In genomic region chr11:128902515-128903066, GRCh38 we compare ENCODE assay signal across 16 cellular contexts. TPM values are rescaled to one million over a fixed set of nuclear protein-coding genes. Genes with fewer than 3 reads are reported as not detected.
DNase-seq lines count a peak whose midpoint lies in the region; FAIRE-seq and TF ChIP-seq lines count a peak whose summit lies in the region.
"Had no signal": no experiment of that assay in that cellular context is flagged by ENCODE, and none has a peak within 500 bp of the region (broad histone marks: within the 10 kb centered on the region; RNA-seq: fewer than 3 reads in every experiment).

No MANE protein-coding gene starts in this region.

- H3K9me3 Mint-ChIP-seq in activated CD4-positive, alpha-beta T cell treated with anti-CD3 and anti-CD28 coated beads, Interleukin-2, amount 10 ng/mL, durations not matched to agents 7 days and 5 days: no peaks in the 10 kb centered on the region

- H3K23me2 ChIP-seq in H1 (ENCODE audit: low read depth, low read length): peaks cover 6% of the 10 kb centered on the region; the same call in 1 of the 2 replicates

- H3K9me3 ChIP-seq in H1 (ENCODE audit: insufficient read depth in 2 of 2, low read depth in 1 of 2, low read length in 1 of 2): no peaks in the 10 kb centered on the region; a peak in 2 of 4 replicates
- H3K9me3 ChIP-seq: Caco-2 had no signal

- H3K79me2 ChIP-seq in H1 (ENCODE audit: control insufficient read depth in 1 of 2, insufficient read depth in 2 of 2, low read length in 2 of 2) (no peaks in the 10 kb centered on the region), mesendoderm (ENCODE audit: control insufficient read depth, insufficient read depth, low read length) (no peaks in the 10 kb centered on the region)

- no peak overlapping the region for H2BK20ac ChIP-seq in H1 (ENCODE audit: low read length)

- H4K5ac ChIP-seq in H1 (ENCODE audit: insufficient read length, low read depth, low read length) (no peak overlapping the region), mesendoderm (ENCODE audit: low read length) (no peak overlapping the region)

- no peak overlapping the region for H3K4me3 Mint-ChIP-seq in activated CD4-positive, alpha-beta T cell treated with anti-CD3 and anti-CD28 coated beads, Interleukin-2, amount 10 ng/mL, durations not matched to agents 7 days and 5 days

- H3K79me1 ChIP-seq in H1 (ENCODE audit: low read depth, low read length): no peaks in the 10 kb centered on the region
- H3K79me1 ChIP-seq in mesendoderm (ENCODE audit: low read length): no peaks in the 10 kb centered on the region

- no peak overlapping the region for H2BK5ac ChIP-seq in H1 (ENCODE audit: low read depth, low read length)
- H2BK5ac ChIP-seq in mesendoderm (ENCODE audit: low read length): no peak overlapping the region

- FAIRE-seq in H1 (lab: Jason Lieb, UNC): no peak
- FAIRE-seq: A204.1 had no signal

- no peak overlapping the region for H3K27ac Mint-ChIP-seq in activated CD4-positive, alpha-beta T cell treated with anti-CD3 and anti-CD28 coated beads, Interleukin-2, amount 10 ng/mL, durations not matched to agents 7 days and 5 days

- DNase-seq in AG08395 (ENCODE audit: low spot score): peak; percentile 65
- DNase-seq in M059J (ENCODE audit: low read depth): peak; percentile 30
- DNase-seq in H1 (ENCODE audit: low read depth in 1 of 2, low spot score in 2 of 2): peak in 1 of 2 experiments; percentile 56
- DNase-seq in mesendoderm: peak; percentile 36
- DNase-seq in dorsolateral prefrontal cortex: no peak
- no peak for DNase-seq in activated CD4-positive, alpha-beta T cell treated with anti-CD3 and anti-CD28 coated beads, Interleukin-2, amount 10 ng/mL, durations not matched to agents 7 days and 5 days
- DNase-seq in ecto neural progenitor cell (ENCODE audit: low spot score): no peak
- no peak for DNase-seq in activated CD4-positive, alpha-beta T cell treated with anti-CD3 and anti-CD28 coated beads, Interleukin-2, amount 50 U/mL, for 48 hours
- DNase-seq: activated CD8-positive, alpha-beta memory T cell treated with anti-CD3 and anti-CD28 coated beads for 24 hours; activated effector memory CD4-positive, alpha-beta T cell treated with anti-CD3 and anti-CD28 coated beads, Interleukin-2, amount 50 U/mL, for 16 hours; Caco-2; left ventricle myocardium superior; NK-92 treated with Interleukin-12 subunit alpha and Interleukin-12 subunit beta, amount 100 ng/mL, for 24 hours had no signal

- POLR2A ChIA-PET in H1 (lab: Charles Lee; ENCODE audit: partially characterized antibody): interaction anchor here (0.8 to 2.7 kb wide), 4 partner anchors 10 to 47 kb away, joined by 3 to 19 read pairs (median 10); partner anchors contain the start of gene KCNJ5
- POLR2A ChIA-PET in activated CD4-positive, alpha-beta T cell treated with anti-CD3 and anti-CD28 coated beads, Interleukin-2, amount 10 ng/mL, durations not matched to agents 7 days and 5 days (lab: Charles Lee): no interaction called here

- peak overlapping the region in 3 of 4 experiments; percentile 23 to 68 (median 37); a peak in 5 of 8 replicates for H3K4me3 ChIP-seq in H1 (ENCODE audit: extremely low read depth in 1 of 4, insufficient read depth in 2 of 4, low read depth in 3 of 4, low read length in 4 of 4)
- no peak overlapping the region for H3K4me3 ChIP-seq in mesendoderm (ENCODE audit: low read length)
- no peak overlapping the region for H3K4me3 ChIP-seq in dorsolateral prefrontal cortex
- H3K4me3 ChIP-seq: skin epidermis had no signal

- CTCF ChIA-PET in H1 (lab: Charles Lee; ENCODE audit: partially characterized antibody): interaction anchor here (0.8 to 14.9 kb wide), 11 partner anchors 13 to 53 kb away, joined by 3 to 332 read pairs (median 5); partner anchors contain the start of genes KCNJ5 and TP53AIP1
- CTCF ChIA-PET in activated CD4-positive, alpha-beta T cell treated with anti-CD3 and anti-CD28 coated beads, Interleukin-2, amount 10 ng/mL, durations not matched to agents 7 days and 5 days (lab: Charles Lee): interaction anchor here (1.0 kb wide), 1 partner anchor 10 kb away, joined by 3 read pairs; no protein-coding TSS in a partner anchor

- intact Hi-C loops in dorsolateral prefrontal cortex (cut with DNase I): loop anchor here in 1 of 2 donors (5.0 kb wide), 1 partner anchor 40 kb away; the partner anchor contains the start of gene TP53AIP1

- H2BK12ac ChIP-seq in H1 (ENCODE audit: low read depth, low read length): peak overlapping the region; percentile 71; the same call in 1 of the 2 replicates

- no peak overlapping the region for H3K14ac ChIP-seq in H1 (ENCODE audit: insufficient read length)

- H3K27ac ChIP-seq in H1 (ENCODE audit: low read depth, low read length) (no peak overlapping the region), mesendoderm (ENCODE audit: low read depth, low read length) (no peak overlapping the region), dorsolateral prefrontal cortex (peak overlapping the region in 5 of 59 donors; percentile 7 to 56 (median 26))

- no peak overlapping the region for H4K8ac ChIP-seq in H1 (ENCODE audit: extremely low read depth, insufficient read depth, low read length)
- H4K8ac ChIP-seq in mesendoderm (ENCODE audit: low read depth, low read length): no peak overlapping the region

- TF ChIP-seq RAD21 in H1 (IDR thresholded peaks at IDR 0.05 in 1 of 2, conservative IDR thresholded peaks at IDR 0.05 in 1 of 2; ENCODE audit: low read depth in 2 of 2, low read length in 2 of 2): no peak

- TF ChIP-seq CTCF in H1 (IDR thresholded peaks at IDR 0.05; ENCODE audit: control extremely low read depth in 1 of 3, insufficient read depth in 1 of 3, low read depth in 1 of 3, low read length in 3 of 3) (no peak), dorsolateral prefrontal cortex (IDR thresholded peaks at IDR 0.05 in 54 of 56, conservative IDR thresholded peaks at IDR 0.05 in 2 of 56; ENCODE audit: low read depth in 1 of 56, partially characterized antibody in 56 of 56) (no peak)

- H2AK5ac ChIP-seq in H1 (ENCODE audit: low read depth, low read length): no peak overlapping the region
- no peak overlapping the region for H2AK5ac ChIP-seq in mesendoderm (ENCODE audit: low read length)

- H3K36me3 ChIP-seq in H1 (ENCODE audit: control insufficient read depth in 2 of 4, insufficient read depth in 4 of 4, low read length in 3 of 4) (no peaks in the 10 kb centered on the region), mesendoderm (ENCODE audit: control insufficient read depth, insufficient read depth, low read length) (no peaks in the 10 kb centered on the region)

- no peak overlapping the region for H4K91ac ChIP-seq in H1 (replicated peaks; ENCODE audit: insufficient read length, low read length)

- TF ChIP-seq EP300 in H1 (IDR thresholded peaks at IDR 0.05; ENCODE audit: borderline replicate concordance in 1 of 2, low read depth in 2 of 2, low read length in 2 of 2): no peak

- no peaks in the 10 kb centered on the region for H3K36me3 Mint-ChIP-seq in activated CD4-positive, alpha-beta T cell treated with anti-CD3 and anti-CD28 coated beads, Interleukin-2, amount 10 ng/mL, durations not matched to agents 7 days and 5 days (ENCODE audit: low read depth)

- H3K4me2 ChIP-seq in H1 (ENCODE audit: insufficient read depth in 1 of 2, low read depth in 2 of 2, low read length in 2 of 2) (peak overlapping the region; percentile 84 to 85), mesendoderm (ENCODE audit: low read length) (peak overlapping the region; percentile 19)

- H3K4me1 Mint-ChIP-seq in activated CD4-positive, alpha-beta T cell treated with anti-CD3 and anti-CD28 coated beads, Interleukin-2, amount 10 ng/mL, durations not matched to agents 7 days and 5 days: peaks cover 12% of the 10 kb centered on the region

- peaks cover 58% of the 10 kb centered on the region for H3K27me3 Mint-ChIP-seq in activated CD4-positive, alpha-beta T cell treated with anti-CD3 and anti-CD28 coated beads, Interleukin-2, amount 10 ng/mL, durations not matched to agents 7 days and 5 days

- H3K56ac ChIP-seq in H1 (replicated peaks; ENCODE audit: insufficient read length, low read depth, low read length): no peak overlapping the region
- peak overlapping the region; percentile 22 for H3K56ac ChIP-seq in mesendoderm (ENCODE audit: low read length)

- no peak for TF ChIP-seq POLR2A in H1 (IDR thresholded peaks at IDR 0.05; ENCODE audit: control extremely low read depth in 1 of 2, low read depth in 2 of 2, low read length in 2 of 2)

- no peak overlapping the region for H3K4ac ChIP-seq in H1 (replicated peaks; ENCODE audit: insufficient read length, low read depth, low read length)
- H3K4ac ChIP-seq in mesendoderm (ENCODE audit: low read depth, low read length): no peak overlapping the region

- H3K9ac ChIP-seq in H1 (replicated peaks in 1 of 4; ENCODE audit: extremely low read depth in 1 of 4, low read depth in 3 of 4, low read length in 3 of 4) (no peak overlapping the region), mesendoderm (ENCODE audit: low read length) (peak overlapping the region; percentile 7)

- H4K20me1 ChIP-seq in H1 (replicated peaks in 1 of 2; ENCODE audit: control insufficient read depth in 1 of 2, insufficient read depth in 2 of 2, low read length in 2 of 2): peaks cover 3 to 16% of the 10 kb centered on the region in 2 experiments

- H2AFZ ChIP-seq in H1 (ENCODE audit: low read length): no peak overlapping the region

- H2BK15ac ChIP-seq in H1 (ENCODE audit: low read length): no peak overlapping the region
- H2BK15ac ChIP-seq in mesendoderm (replicated peaks; ENCODE audit: low read depth): no peak overlapping the region

- peaks cover 11 to 30% (median 23%) of the 10 kb centered on the region in 4 experiments for H3K4me1 ChIP-seq in H1 (replicated peaks in 1 of 4; ENCODE audit: control insufficient read depth in 3 of 4, insufficient read depth in 4 of 4, low read length in 3 of 4)
- peaks cover 14% of the 10 kb centered on the region for H3K4me1 ChIP-seq in mesendoderm (ENCODE audit: control insufficient read depth, low read depth, low read length)

- 11% methylated on average over 10 of the region's 10 CpGs; no CpG with 5 or more reads in 1 of the 2 experiments for WGBS in H1 (ENCODE audit: extremely low coverage in 1 of 2, insufficient coverage in 1 of 2, insufficient read length in 1 of 2, insufficient replicate concordance in 2 of 2, low coverage in 1 of 2, low lambda C conversion rate in 2 of 2, missing lambda C conversion rate in 1 of 2), 2 experiments
- no CpG with 5 or more reads among the region's 10 CpGs for WGBS in mesendoderm (ENCODE audit: extremely low coverage, insufficient coverage, low lambda C conversion rate)

- H3K23ac ChIP-seq in H1 (ENCODE audit: insufficient read length) (no peak overlapping the region), mesendoderm (ENCODE audit: low read length) (no peak overlapping the region)

- H3K18ac ChIP-seq in H1 (ENCODE audit: extremely low read depth, low read length): no peak overlapping the region
- H3K18ac ChIP-seq in mesendoderm (ENCODE audit: low read length): no peak overlapping the region

- H3K27me3 ChIP-seq in H1 (replicated peaks in 1 of 4; ENCODE audit: control insufficient read depth in 3 of 4, extremely low read depth in 1 of 4, insufficient read depth in 3 of 4, low read length in 3 of 4): peaks cover 55 to 86% (median 82%) of the 10 kb centered on the region in 4 experiments
- H3K27me3 ChIP-seq in mesendoderm (ENCODE audit: insufficient read depth, low read length, poor library complexity): peaks cover 38% of the 10 kb centered on the region
- H3K27me3 ChIP-seq in dorsolateral prefrontal cortex: peaks cover 0 to 23% (median 0%) of the 10 kb centered on the region in 45 donors

- no peak overlapping the region for H2BK120ac ChIP-seq in H1 (replicated peaks; ENCODE audit: low read depth, low read length)
- no peak overlapping the region for H2BK120ac ChIP-seq in mesendoderm (ENCODE audit: low read depth, low read length)

RNA-seq across cellular contexts. Expression of gene KCNJ5, which starts 11.4 kb away (rescaled TPM):
- not detected in 2 replicates for total RNA-seq in M059J (2014; rRNA removed; shearing (Covaris generic))
- total RNA-seq in H1 (2021; fragmentation: NEBNext Ultra II Directional; extraction: Animal tissue kit (Norgen Biotek cat#: 25700)): not detected in 2 replicates
- 0.03 and 0.05 TPM in 2 replicates for polyA plus RNA-seq in H1 (2011; rRNA removed)
- polyA plus RNA-seq in H1 (2011; cell fraction: cytosol; rRNA removed): 0.03 TPM
- polyA plus RNA-seq in H1 (2011; cell fraction: nucleus; rRNA removed): 0.10 TPM
- 0.03 to 0.09 TPM in 2 of 4 replicates, not detected in the others for polyA plus RNA-seq in H1 (2012, experiment 1 of 2)
- not detected for polyA plus RNA-seq in H1 (2012, experiment 2 of 2)
- polyA plus RNA-seq in H1 (2013, experiment 1 of 2): not detected
- polyA plus RNA-seq in H1 (2013, experiment 2 of 2): not detected
- 0.13 TPM in 1 of 2 replicates, not detected in the other for polyA minus RNA-seq in H1 (2011; rRNA and poly(A)+ RNA removed)
- 0.22 TPM for polyA minus RNA-seq in H1 (2011; cell fraction: cytosol; rRNA and poly(A)+ RNA removed)
- not detected for polyA minus RNA-seq in H1 (2011; cell fraction: nucleus; rRNA and poly(A)+ RNA removed)
- 0.11 TPM for polyA plus RNA-seq in mesendoderm (2013, experiment 1 of 2)
- 0.13 TPM for polyA plus RNA-seq in mesendoderm (2013, experiment 2 of 2)
- total RNA-seq in dorsolateral prefrontal cortex: 1 to 10 TPM in 92 of 120 experiments, under 1 TPM in 28; 0.29 to 4.9 (median 1.4) TPM
- total RNA-seq in activated CD4-positive, alpha-beta T cell treated with anti-CD3 and anti-CD28 coated beads, Interleukin-2, amount 10 ng/mL, durations not matched to agents 7 days and 5 days: not detected
- total RNA-seq: Caco-2 had no signal

RNA-seq across cellular contexts. Expression of gene KCNJ1, which starts 35.5 kb away (rescaled TPM):
- not detected in 2 replicates for total RNA-seq in M059J (2014; rRNA removed; shearing (Covaris generic))
- 0.15 and 0.17 TPM in 2 replicates for total RNA-seq in H1 (2021; fragmentation: NEBNext Ultra II Directional; extraction: Animal tissue kit (Norgen Biotek cat#: 25700))
- polyA plus RNA-seq in H1 (2011; rRNA removed): 0.19 and 0.23 TPM in 2 replicates
- 0.14 TPM for polyA plus RNA-seq in H1 (2011; cell fraction: cytosol; rRNA removed)
- 0.14 TPM for polyA plus RNA-seq in H1 (2011; cell fraction: nucleus; rRNA removed)
- 0.17 to 0.64 TPM (median 0.23 TPM) in 4 replicates for polyA plus RNA-seq in H1 (2012, experiment 1 of 2)
- not detected for polyA plus RNA-seq in H1 (2012, experiment 2 of 2)
- 0.12 TPM for polyA plus RNA-seq in H1 (2013, experiment 1 of 2)
- polyA plus RNA-seq in H1 (2013, experiment 2 of 2): 0.11 TPM
- 0.06 and 0.22 TPM in 2 replicates for polyA minus RNA-seq in H1 (2011; rRNA and poly(A)+ RNA removed)
- not detected for polyA minus RNA-seq in H1 (2011; cell fraction: cytosol; rRNA and poly(A)+ RNA removed)
- 0.10 TPM for polyA minus RNA-seq in H1 (2011; cell fraction: nucleus; rRNA and poly(A)+ RNA removed)
- 0.01 TPM for polyA plus RNA-seq in mesendoderm (2013, experiment 1 of 2)
- 0.03 TPM for polyA plus RNA-seq in mesendoderm (2013, experiment 2 of 2)
- total RNA-seq in dorsolateral prefrontal cortex: 1 to 10 TPM in 14 of 120 experiments, under 1 TPM in 84, not detected in 22; 0.11 to 2.7 (median 0.51) TPM
- total RNA-seq in activated CD4-positive, alpha-beta T cell treated with anti-CD3 and anti-CD28 coated beads, Interleukin-2, amount 10 ng/mL, durations not matched to agents 7 days and 5 days: not detected
- total RNA-seq: Caco-2, SK-MEL-5 had no signal

RNA-seq across cellular contexts. Expression of gene TP53AIP1, which starts 40.1 kb away (rescaled TPM):
- total RNA-seq in M059J (2014; rRNA removed; shearing (Covaris generic)): not detected in 2 replicates
- not detected in 2 replicates for total RNA-seq in H1 (2021; fragmentation: NEBNext Ultra II Directional; extraction: Animal tissue kit (Norgen Biotek cat#: 25700))
- polyA plus RNA-seq in H1 (2011; rRNA removed): 0.03 TPM in 1 of 2 replicates, not detected in the other
- 0.04 TPM for polyA plus RNA-seq in H1 (2011; cell fraction: cytosol; rRNA removed)
- 0.19 TPM for polyA plus RNA-seq in H1 (2011; cell fraction: nucleus; rRNA removed)
- 0.18 to 0.25 TPM in 2 of 4 replicates, not detected in the others for polyA plus RNA-seq in H1 (2012, experiment 1 of 2)
- not detected for polyA plus RNA-seq in H1 (2012, experiment 2 of 2)
- 0.04 TPM for polyA plus RNA-seq in H1 (2013, experiment 1 of 2)
- polyA plus RNA-seq in H1 (2013, experiment 2 of 2): 0.02 TPM
- not detected in 2 replicates for polyA minus RNA-seq in H1 (2011; rRNA and poly(A)+ RNA removed)
- not detected for polyA minus RNA-seq in H1 (2011; cell fraction: cytosol; rRNA and poly(A)+ RNA removed)
- polyA minus RNA-seq in H1 (2011; cell fraction: nucleus; rRNA and poly(A)+ RNA removed): 0.70 TPM
- not detected for polyA plus RNA-seq in mesendoderm (2013, experiment 1 of 2)
- 0.03 TPM for polyA plus RNA-seq in mesendoderm (2013, experiment 2 of 2)
- 1 to 10 TPM in 72 of 120 experiments, under 1 TPM in 47, not detected in 1; 0.22 to 3.7 (median 1.1) TPM for total RNA-seq in dorsolateral prefrontal cortex
- total RNA-seq in activated CD4-positive, alpha-beta T cell treated with anti-CD3 and anti-CD28 coated beads, Interleukin-2, amount 10 ng/mL, durations not matched to agents 7 days and 5 days: not detected
- total RNA-seq: left ventricle myocardium superior had no signal

Comparison
In these comparisons a context has a peak if more than half of its experiments do, and no peak if none do; other contexts are left out.
1. DNase-seq: peak in AG08395 (single experiment), M059J (single experiment) and mesendoderm (single experiment); none in dorsolateral prefrontal cortex (0 of 10), activated CD4-positive, alpha-beta T cell treated with anti-CD3 and anti-CD28 coated beads, Interleukin-2, amount 10 ng/mL, durations not matched to agents 7 days and 5 days (single experiment), ecto neural progenitor cell (single experiment) and activated CD4-positive, alpha-beta T cell treated with anti-CD3 and anti-CD28 coated beads, Interleukin-2, amount 50 U/mL, for 48 hours (0 of 2).
2. H3K4me3 ChIP-seq: peak in H1 (3 of 4); none in mesendoderm (single experiment) and dorsolateral prefrontal cortex (0 of 59).